In the genomic region with DNA sequence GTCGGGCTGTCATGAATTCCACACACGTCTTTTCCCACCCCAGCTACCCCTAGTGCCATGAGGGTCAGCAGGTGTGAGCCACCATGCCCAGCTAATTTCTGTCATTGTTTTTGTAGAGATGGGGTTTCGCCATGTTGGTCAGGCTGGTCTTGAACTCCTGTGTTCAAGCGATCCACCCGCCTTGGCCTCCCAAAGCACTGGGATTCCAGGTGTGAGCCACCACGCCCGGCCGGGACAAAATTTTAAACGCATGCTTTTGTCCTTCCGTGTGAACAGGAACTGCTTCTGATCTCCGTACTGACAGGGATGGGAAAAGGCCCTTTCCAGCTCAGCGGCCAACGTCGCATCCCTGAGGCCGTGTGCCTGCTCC, we compare ENCODE assay signal across 9 cellular contexts. TPM values are rescaled to one million over a fixed set of nuclear protein-coding genes. Genes with fewer than 3 reads are reported as not detected.
DNase-seq lines count a peak whose midpoint lies in the region; ATAC-seq, FAIRE-seq and TF ChIP-seq lines count a peak whose summit lies in the region.
"Had no signal": no experiment of that assay in that cellular context is flagged by ENCODE, and none has a peak within 500 bp of the region (broad histone marks: within the 10 kb centered on the region; RNA-seq: fewer than 3 reads in every experiment).

No MANE protein-coding gene starts in this region.

- DNase-seq in endothelial cell of umbilical vein (ENCODE audit: low read depth, low spot score) = no peak
- DNase-seq in NCI-H2029 (lab: John Stamatoyannopoulos, UW) = no peak
- no peak for DNase-seq in nephron progenitor cell
- DNase-seq in naive thymus-derived CD8-positive, alpha-beta T cell = no peak
- DNase-seq in GDM1 (lab: John Stamatoyannopoulos, UW) = no peak

- H3K4me3 Mint-ChIP-seq in nephron progenitor cell = no peak overlapping the region
- H3K4me3 Mint-ChIP-seq in naive thymus-derived CD8-positive, alpha-beta T cell = peak overlapping the region in 1 of 10 donors; percentile 2

- H3K4me1 ChIP-seq in ES-I3 (ENCODE audit: insufficient read depth, low read length) = no peaks in the 10 kb centered on the region
- peaks cover 16% of the 10 kb centered on the region for H3K4me1 ChIP-seq in OCI-LY3 (ENCODE audit: low read length)
- H3K4me1 ChIP-seq in endothelial cell of umbilical vein (ENCODE audit: control insufficient read depth, extremely low read depth, insufficient read depth, low read length) = peaks cover 11% of the 10 kb centered on the region
- peaks cover 4 to 12% (median 10%) of the 10 kb centered on the region in 3 donors for H3K4me1 ChIP-seq in skeletal muscle tissue (ENCODE audit: control insufficient read depth in 3 of 3, insufficient read depth in 3 of 3, low read length in 3 of 3)

- no peak for TF ChIP-seq POLR2A in endothelial cell of umbilical vein (IDR thresholded peaks at IDR 0.05; ENCODE audit: low read depth, low read length)

- FAIRE-seq in endothelial cell of umbilical vein (lab: Jason Lieb, UNC) = no peak

- H3K4me3 ChIP-seq in OCI-LY3 (ENCODE audit: low read length) = peak overlapping the region; percentile 81
- no peak overlapping the region for H3K4me3 ChIP-seq in endothelial cell of umbilical vein (replicated peaks in 1 of 3; ENCODE audit: insufficient read depth in 1 of 3, low read depth in 1 of 3, low read length in 3 of 3)
- peak overlapping the region in 2 of 3 donors; percentile 52 to 57 for H3K4me3 ChIP-seq in skeletal muscle tissue (ENCODE audit: low read length in 3 of 3)

- ATAC-seq in naive thymus-derived CD8-positive, alpha-beta T cell = no peak

- peak overlapping the region; percentile 98 for H3K4me2 ChIP-seq in OCI-LY3 (ENCODE audit: low read length)
- no peak overlapping the region for H3K4me2 ChIP-seq in endothelial cell of umbilical vein (ENCODE audit: insufficient read depth, low read length)

- no peaks in the 10 kb centered on the region for H3K79me2 ChIP-seq in OCI-LY3 (ENCODE audit: low read length)
- H3K79me2 ChIP-seq in endothelial cell of umbilical vein (ENCODE audit: control insufficient read depth, insufficient read depth, low read length) = no peaks in the 10 kb centered on the region

- TF ChIP-seq CTCF in OCI-LY3 (IDR thresholded peaks at IDR 0.05; ENCODE audit: low read depth, low read length) (no peak), endothelial cell of umbilical vein (IDR thresholded peaks at IDR 0.05; ENCODE audit: extremely low read depth in 1 of 2, insufficient read depth in 1 of 2, low read depth in 1 of 2, low read length in 2 of 2) (no peak), nephron progenitor cell (IDR thresholded peaks at IDR 0.05) (no peak)

- no TSS peak for BruUV-seq in endothelial cell of umbilical vein (replicated peaks; lab: Mats Ljungman, UMichigan)

- H3K36me3 Mint-ChIP-seq in nephron progenitor cell (ENCODE audit: low read depth) = no peaks in the 10 kb centered on the region
- no peaks in the 10 kb centered on the region for H3K36me3 Mint-ChIP-seq in naive thymus-derived CD8-positive, alpha-beta T cell

- H3K27ac ChIP-seq in OCI-LY3 (ENCODE audit: low read length) (no peak overlapping the region), endothelial cell of umbilical vein (ENCODE audit: insufficient read depth, low read depth, low read length) (no peak overlapping the region), skeletal muscle tissue (ENCODE audit: low read depth, low read length) (no peak overlapping the region)

- H3K27ac Mint-ChIP-seq in nephron progenitor cell = no peak overlapping the region
- no peak overlapping the region for H3K27ac Mint-ChIP-seq in naive thymus-derived CD8-positive, alpha-beta T cell

- CTCF ChIA-PET in endothelial cell of umbilical vein (lab: Charles Lee) = interaction anchor here (0.6 to 3.0 kb wide), 24 partner anchors 10 to 339 kb away, joined by 3 to 32 read pairs (median 4); a partner anchor contains a TSS

- H3K9ac ChIP-seq in ES-I3 (ENCODE audit: low read depth, low read length) (peak overlapping the region; percentile 35; the same call in 1 of the 2 replicates), OCI-LY3 (ENCODE audit: low read length) (peak overlapping the region; percentile 73; the same call in 1 of the 2 replicates), endothelial cell of umbilical vein (replicated peaks; ENCODE audit: extremely low read depth, insufficient read depth, low read length) (no peak overlapping the region), skeletal muscle tissue (ENCODE audit: low read depth in 1 of 3, low read length in 3 of 3) (peak overlapping the region in 1 of 3 donors; percentile 74)

- H3K9me3 ChIP-seq in ES-I3 (ENCODE audit: control insufficient read depth, insufficient read depth, low read length) = no peaks in the 10 kb centered on the region; the same call in 1 of the 2 replicates
- H3K9me3 ChIP-seq in OCI-LY3 (ENCODE audit: insufficient read depth, low read length) = no peaks in the 10 kb centered on the region
- H3K9me3 ChIP-seq in endothelial cell of umbilical vein (replicated peaks; ENCODE audit: control insufficient read depth, insufficient read depth, low read length) = no peaks in the 10 kb centered on the region
- H3K9me3 ChIP-seq in skeletal muscle tissue (ENCODE audit: control insufficient read depth in 3 of 3, low read length in 3 of 3) = no peaks in the 10 kb centered on the region

- H3K27me3 ChIP-seq in OCI-LY3 (ENCODE audit: low read depth, low read length) = no peaks in the 10 kb centered on the region
- H3K27me3 ChIP-seq in endothelial cell of umbilical vein (ENCODE audit: control insufficient read depth in 2 of 2, insufficient read depth in 2 of 2, low read length in 2 of 2) = no peaks in the 10 kb centered on the region
- peaks cover 16 to 30% (median 23%) of the 10 kb centered on the region in 3 donors for H3K27me3 ChIP-seq in skeletal muscle tissue (ENCODE audit: control insufficient read depth in 3 of 3, insufficient read depth in 3 of 3, low read length in 3 of 3)

- H4K20me1 ChIP-seq in OCI-LY3 (ENCODE audit: insufficient read depth, low read length) (no peaks in the 10 kb centered on the region), endothelial cell of umbilical vein (replicated peaks; ENCODE audit: control insufficient read depth, extremely low read depth, insufficient read depth, low read length) (no peaks in the 10 kb centered on the region)

- no peaks in the 10 kb centered on the region for H3K9me1 ChIP-seq in endothelial cell of umbilical vein (replicated peaks; ENCODE audit: control insufficient read depth, extremely low read depth, insufficient read depth, low read length)

- H3K9me3 Mint-ChIP-seq in nephron progenitor cell = peaks cover 22% of the 10 kb centered on the region
- H3K9me3 Mint-ChIP-seq in naive thymus-derived CD8-positive, alpha-beta T cell = no peaks in the 10 kb centered on the region

- intact Hi-C loops in endothelial cell of umbilical vein (cut with micrococcal nuclease) = no loop called here

- H3K27me3 Mint-ChIP-seq in nephron progenitor cell (ENCODE audit: low read depth, poor library complexity) = peaks cover 40% of the 10 kb centered on the region
- peaks cover 10 to 16% (median 13%) of the 10 kb centered on the region in 5 donors for H3K27me3 Mint-ChIP-seq in naive thymus-derived CD8-positive, alpha-beta T cell

- dilution Hi-C loops in endothelial cell of umbilical vein (cut with MboI; ENCODE audit: extremely low pct_ligation_motif_present, low sequenced_read_pairs) = no loop called here

- H3K36me3 ChIP-seq in ES-I3 (ENCODE audit: insufficient read depth, low read length) (no peaks in the 10 kb centered on the region), OCI-LY3 (replicated peaks; ENCODE audit: low read depth, low read length) (no peaks in the 10 kb centered on the region), endothelial cell of umbilical vein (ENCODE audit: control insufficient read depth in 2 of 2, extremely low read depth in 1 of 2, insufficient read depth in 2 of 2, low read length in 2 of 2) (no peaks in the 10 kb centered on the region), skeletal muscle tissue (ENCODE audit: control insufficient read depth in 3 of 3, insufficient read depth in 3 of 3, low read length in 3 of 3) (no peaks in the 10 kb centered on the region)

- POLR2A ChIA-PET in endothelial cell of umbilical vein (lab: Charles Lee) = interaction anchor here (1.0 kb wide), 1 partner anchor 15 kb away, joined by 3 read pairs; no protein-coding TSS in a partner anchor
- POLR2A ChIA-PET in naive thymus-derived CD8-positive, alpha-beta T cell (lab: Charles Lee) = interaction anchor here (1.9 kb wide), 1 partner anchor 15 kb away, joined by 7 read pairs; a partner anchor contains a TSS

- H3K4me1 Mint-ChIP-seq in nephron progenitor cell = peaks cover 11% of the 10 kb centered on the region
- H3K4me1 Mint-ChIP-seq in naive thymus-derived CD8-positive, alpha-beta T cell = peaks cover 8 to 17% (median 12%) of the 10 kb centered on the region in 4 donors

- H2AFZ ChIP-seq in OCI-LY3 (ENCODE audit: low read depth, low read length) (peak overlapping the region; percentile 99; the same call in 1 of the 2 replicates), endothelial cell of umbilical vein (ENCODE audit: low read depth, low read length) (peak overlapping the region; percentile 91)

TF ChIP-seq in endothelial cell of umbilical vein, 7 proteins besides CTCF, POLR2A, EP300 and RAD21 (continues in another document):
- TF ChIP-seq MYC (IDR thresholded peaks at IDR 0.05; ENCODE audit: low read depth, low read length) = no peak

RNA-seq across cellular contexts. Expression of a gene that starts 15.6 kb away (rescaled TPM):
- 20.6 and 31.8 TPM in 2 replicates for total RNA-seq in endothelial cell of umbilical vein
- polyA plus RNA-seq in endothelial cell of umbilical vein = 37.6 and 40.6 TPM in 2 replicates
- polyA plus RNA-seq in endothelial cell of umbilical vein (2011; cell fraction: cytosol; rRNA removed) = 50.2 and 51.2 TPM in 2 replicates
- 53.1 and 54.8 TPM in 2 replicates for polyA plus RNA-seq in endothelial cell of umbilical vein (2011; cell fraction: nucleus; rRNA removed)
- polyA plus RNA-seq in endothelial cell of umbilical vein (2012) = 39.6 and 42.2 TPM in 2 replicates
- 19.3 and 19.8 TPM in 2 replicates for polyA minus RNA-seq in endothelial cell of umbilical vein
- polyA minus RNA-seq in endothelial cell of umbilical vein (2011; cell fraction: cytosol; rRNA and poly(A)+ RNA removed) = 12.5 TPM
- polyA minus RNA-seq in endothelial cell of umbilical vein (2011; cell fraction: nucleus; rRNA and poly(A)+ RNA removed) = 19.7 and 23.8 TPM in 2 replicates
- 10.4 TPM for total RNA-seq in skeletal muscle tissue
- total RNA-seq in naive thymus-derived CD8-positive, alpha-beta T cell = 10 to 100 TPM; 41.5 to 47.9 TPM
- polyA plus RNA-seq in naive thymus-derived CD8-positive, alpha-beta T cell = 10 to 100 TPM; 33.5 to 59.9 (median 56.0) TPM

RNA-seq across cellular contexts. Expression of a gene that starts 57.1 kb away (rescaled TPM):
- total RNA-seq in endothelial cell of umbilical vein (not detected in 2 replicates), skeletal muscle tissue (not detected)
- not detected in 2 replicates for polyA plus RNA-seq in endothelial cell of umbilical vein
- polyA plus RNA-seq in endothelial cell of umbilical vein (2011; cell fraction: cytosol; rRNA removed) = not detected in 2 replicates
- not detected in 2 replicates for polyA plus RNA-seq in endothelial cell of umbilical vein (2011; cell fraction: nucleus; rRNA removed)
- not detected in 2 replicates for polyA plus RNA-seq in endothelial cell of umbilical vein (2012)
- not detected in 2 replicates for polyA minus RNA-seq in endothelial cell of umbilical vein
- polyA minus RNA-seq in endothelial cell of umbilical vein (2011; cell fraction: cytosol; rRNA and poly(A)+ RNA removed) = not detected
- not detected in 2 replicates for polyA minus RNA-seq in endothelial cell of umbilical vein (2011; cell fraction: nucleus; rRNA and poly(A)+ RNA removed)
- total RNA-seq in naive thymus-derived CD8-positive, alpha-beta T cell = not detected
- polyA plus RNA-seq in naive thymus-derived CD8-positive, alpha-beta T cell = not detected
- total RNA-seq: fibroblast of villous mesenchyme had no signal

Comparison
In these comparisons a context has a peak if more than half of its experiments do, and no peak if none do; other contexts are left out.
1. H3K4me3 ChIP-seq: peak in OCI-LY3 (single experiment) and skeletal muscle tissue (2 of 3); none in endothelial cell of umbilical vein (0 of 3).